ENCODE assay signal across 17 cellular contexts in the genomic region with DNA sequence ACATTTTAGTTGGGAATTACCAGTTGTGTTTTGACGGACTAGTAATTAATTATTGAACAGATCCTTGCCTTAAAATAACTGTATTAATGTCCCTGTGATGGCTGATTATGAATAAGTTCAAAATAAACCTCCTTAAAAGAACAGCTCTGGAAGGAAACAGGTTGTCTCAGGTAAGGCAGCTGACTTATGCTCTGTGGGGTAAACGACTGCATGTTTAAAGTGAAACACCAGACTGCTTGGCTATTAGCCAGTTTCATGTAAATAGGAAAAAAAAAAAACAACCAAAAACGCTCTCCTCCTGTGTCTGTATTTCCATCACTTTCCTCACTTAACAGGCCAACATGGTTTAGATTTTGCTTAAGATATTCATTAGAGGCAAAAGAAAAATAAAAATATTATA.
"Had no signal": no experiment of that assay in that cellular context is flagged by ENCODE, and none has a peak within 500 bp of the region (broad histone marks: within the 10 kb centered on the region; RNA-seq: fewer than 3 reads in every experiment).

No MANE protein-coding gene starts in this region.

- H3K9me3 Mint-ChIP-seq: type B pancreatic cell had no signal

- H3K27ac Mint-ChIP-seq: naive B cell, nephron, progenitor cell of endocrine pancreas, type B pancreatic cell had no signal

- H3K4me1 Mint-ChIP-seq: naive B cell, nephron had no signal

- H3K36me3 Mint-ChIP-seq: naive B cell, type B pancreatic cell had no signal

- ATAC-seq: left colon; pancreas; right cardiac atrium; stimulated activated naive CD8-positive, alpha-beta T cell treated with anti-CD3 and anti-CD28 coated beads, Interleukin-15, Interleukin-2, amounts not matched to agents 100 U/mL and 50 U/mL, for 24 hours had no signal

- DNase-seq: dermis blood vessel endothelial cell; esophagus squamous epithelium; foreskin fibroblast; head of caudate nucleus; left colon; mesendoderm; naive B cell; occipital lobe; pancreas; right cardiac atrium; stimulated activated CD4-positive, alpha-beta T cell treated with anti-CD3 and anti-CD28 coated beads, Interleukin-2, amount 100 ng/mL, for 48 hours; stimulated activated naive CD8-positive, alpha-beta T cell treated with anti-CD3 and anti-CD28 coated beads, Interleukin-15, Interleukin-2, amounts not matched to agents 100 U/mL and 50 U/mL, for 24 hours; thyroid gland; uterus had no signal

- H3K27me3 Mint-ChIP-seq: naive B cell, progenitor cell of endocrine pancreas, type B pancreatic cell had no signal

- H3K4me3 Mint-ChIP-seq: naive B cell, nephron, type B pancreatic cell had no signal
